Comparison of ENCODE assay signal across 3 cellular contexts in the genomic region with DNA sequence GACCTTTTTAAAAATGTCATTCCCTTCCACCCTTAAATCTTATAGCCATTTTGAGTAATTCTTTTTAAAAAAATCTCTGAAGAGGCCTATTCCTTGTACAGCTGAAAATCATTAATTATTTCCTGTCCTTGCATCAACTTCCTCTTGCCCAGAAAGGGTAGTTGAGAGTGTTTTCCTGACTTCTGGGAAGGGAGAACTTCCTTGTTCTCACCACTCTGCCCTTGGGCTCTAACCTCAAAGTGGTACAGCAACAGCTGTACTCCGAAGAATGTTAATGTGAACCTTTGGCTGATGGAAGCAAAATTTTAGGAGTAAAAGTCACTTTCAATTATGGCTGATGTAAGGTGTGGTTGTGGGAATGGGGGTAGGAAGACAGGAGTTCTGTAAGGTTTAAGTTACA.
TF ChIP-seq lines count a peak whose summit lies in the region.

No MANE protein-coding gene starts in this region.

TF ChIP-seq in liver, 16 proteins besides CTCF, POLR2A, EP300 and RAD21:
- TF ChIP-seq, protein P1, sequence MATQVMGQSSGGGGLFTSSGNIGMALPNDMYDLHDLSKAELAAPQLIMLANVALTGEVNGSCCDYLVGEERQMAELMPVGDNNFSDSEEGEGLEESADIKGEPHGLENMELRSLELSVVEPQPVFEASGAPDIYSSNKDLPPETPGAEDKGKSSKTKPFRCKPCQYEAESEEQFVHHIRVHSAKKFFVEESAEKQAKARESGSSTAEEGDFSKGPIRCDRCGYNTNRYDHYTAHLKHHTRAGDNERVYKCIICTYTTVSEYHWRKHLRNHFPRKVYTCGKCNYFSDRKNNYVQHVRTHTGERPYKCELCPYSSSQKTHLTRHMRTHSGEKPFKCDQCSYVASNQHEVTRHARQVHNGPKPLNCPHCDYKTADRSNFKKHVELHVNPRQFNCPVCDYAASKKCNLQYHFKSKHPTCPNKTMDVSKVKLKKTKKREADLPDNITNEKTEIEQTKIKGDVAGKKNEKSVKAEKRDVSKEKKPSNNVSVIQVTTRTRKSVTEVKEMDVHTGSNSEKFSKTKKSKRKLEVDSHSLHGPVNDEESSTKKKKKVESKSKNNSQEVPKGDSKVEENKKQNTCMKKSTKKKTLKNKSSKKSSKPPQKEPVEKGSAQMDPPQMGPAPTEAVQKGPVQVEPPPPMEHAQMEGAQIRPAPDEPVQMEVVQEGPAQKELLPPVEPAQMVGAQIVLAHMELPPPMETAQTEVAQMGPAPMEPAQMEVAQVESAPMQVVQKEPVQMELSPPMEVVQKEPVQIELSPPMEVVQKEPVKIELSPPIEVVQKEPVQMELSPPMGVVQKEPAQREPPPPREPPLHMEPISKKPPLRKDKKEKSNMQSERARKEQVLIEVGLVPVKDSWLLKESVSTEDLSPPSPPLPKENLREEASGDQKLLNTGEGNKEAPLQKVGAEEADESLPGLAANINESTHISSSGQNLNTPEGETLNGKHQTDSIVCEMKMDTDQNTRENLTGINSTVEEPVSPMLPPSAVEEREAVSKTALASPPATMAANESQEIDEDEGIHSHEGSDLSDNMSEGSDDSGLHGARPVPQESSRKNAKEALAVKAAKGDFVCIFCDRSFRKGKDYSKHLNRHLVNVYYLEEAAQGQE (IDR thresholded peaks at IDR 0.05) = no peak
- TF ChIP-seq, protein P2, sequence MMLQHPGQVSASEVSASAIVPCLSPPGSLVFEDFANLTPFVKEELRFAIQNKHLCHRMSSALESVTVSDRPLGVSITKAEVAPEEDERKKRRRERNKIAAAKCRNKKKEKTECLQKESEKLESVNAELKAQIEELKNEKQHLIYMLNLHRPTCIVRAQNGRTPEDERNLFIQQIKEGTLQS (IDR thresholded peaks at IDR 0.05) = no peak
- TF ChIP-seq JUND (IDR thresholded peaks at IDR 0.05) = no peak
- no peak for TF ChIP-seq HNF4A (conservative IDR thresholded peaks at IDR 0.05)
- TF ChIP-seq HNF4G (IDR thresholded peaks at IDR 0.05) = no peak
- TF ChIP-seq EGR1 (IDR thresholded peaks at IDR 0.05; ENCODE audit: low read depth in 2 of 2) = no peak
- no peak for TF ChIP-seq TAF1 (conservative IDR thresholded peaks at IDR 0.05)
- TF ChIP-seq NR2F2 (IDR thresholded peaks at IDR 0.05) = peak; percentile 32
- TF ChIP-seq SP1 (IDR thresholded peaks at IDR 0.05) = no peak

TF ChIP-seq in HepG2, 621 proteins besides CTCF, POLR2A, EP300 and RAD21:
- TF ChIP-seq ETV5 (CRISPR knock-in tag; IDR thresholded peaks at IDR 0.05; ENCODE audit: borderline replicate concordance) (no peak), YY1 (IDR thresholded peaks at IDR 0.05; ENCODE audit: insufficient read depth, insufficient replicate concordance, low read depth, low read length) (no peak), SNAPC2 (CRISPR knock-in tag; IDR thresholded peaks at IDR 0.05) (no peak), SNAPC4 (CRISPR knock-in tag; IDR thresholded peaks at IDR 0.05) (no peak), RFX1 (IDR thresholded peaks at IDR 0.05) (no peak), ZNF143 (CRISPR knock-in tag; IDR thresholded peaks at IDR 0.05) (no peak), ZNF615 (CRISPR knock-in tag; IDR thresholded peaks at IDR 0.05; ENCODE audit: borderline replicate concordance) (no peak), TAF1 (CRISPR knock-in tag; IDR thresholded peaks at IDR 0.05) (no peak), FOXO1 (CRISPR knock-in tag; IDR thresholded peaks at IDR 0.05) (no peak), AGO1 (IDR thresholded peaks at IDR 0.05; ENCODE audit: low read depth, low read length, poor library complexity, severe bottlenecking) (no peak), SP140L (CRISPR knock-in tag; IDR thresholded peaks at IDR 0.05; ENCODE audit: borderline replicate concordance) (no peak), HOXA7 (CRISPR knock-in tag; IDR thresholded peaks at IDR 0.05) (no peak), NR2C2 (CRISPR knock-in tag; IDR thresholded peaks at IDR 0.05; ENCODE audit: borderline replicate concordance) (no peak), MAFF (IDR thresholded peaks at IDR 0.05; ENCODE audit: low read depth, low read length) (no peak), NR2F2 (IDR thresholded peaks at IDR 0.05; ENCODE audit: borderline replicate concordance, low read depth) (no peak), KMT2B (CRISPR knock-in tag; IDR thresholded peaks at IDR 0.05) (no peak), MED1 (CRISPR knock-in tag; IDR thresholded peaks at IDR 0.05) (no peak), CREM (IDR thresholded peaks at IDR 0.05) (no peak), CREM (CRISPR knock-in tag; IDR thresholded peaks at IDR 0.05) (no peak), NBN (conservative IDR thresholded peaks at IDR 0.05) (no peak)
- TF ChIP-seq, protein P3, sequence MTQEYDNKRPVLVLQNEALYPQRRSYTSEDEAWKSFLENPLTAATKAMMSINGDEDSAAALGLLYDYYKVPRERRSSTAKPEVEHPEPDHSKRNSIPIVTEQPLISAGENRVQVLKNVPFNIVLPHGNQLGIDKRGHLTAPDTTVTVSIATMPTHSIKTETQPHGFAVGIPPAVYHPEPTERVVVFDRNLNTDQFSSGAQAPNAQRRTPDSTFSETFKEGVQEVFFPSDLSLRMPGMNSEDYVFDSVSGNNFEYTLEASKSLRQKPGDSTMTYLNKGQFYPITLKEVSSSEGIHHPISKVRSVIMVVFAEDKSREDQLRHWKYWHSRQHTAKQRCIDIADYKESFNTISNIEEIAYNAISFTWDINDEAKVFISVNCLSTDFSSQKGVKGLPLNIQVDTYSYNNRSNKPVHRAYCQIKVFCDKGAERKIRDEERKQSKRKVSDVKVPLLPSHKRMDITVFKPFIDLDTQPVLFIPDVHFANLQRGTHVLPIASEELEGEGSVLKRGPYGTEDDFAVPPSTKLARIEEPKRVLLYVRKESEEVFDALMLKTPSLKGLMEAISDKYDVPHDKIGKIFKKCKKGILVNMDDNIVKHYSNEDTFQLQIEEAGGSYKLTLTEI (CRISPR knock-in tag; conservative IDR thresholded peaks at IDR 0.05) = no peak

TF ChIP-seq in K562, 482 proteins besides CTCF, POLR2A, EP300 and RAD21:
- TF ChIP-seq GABPA (tag; conservative IDR thresholded peaks at IDR 0.05; ENCODE audit: low read depth) = peak; percentile 44; the same call in 1 of the 2 replicates
- no peak for TF ChIP-seq NFE2 (IDR thresholded peaks at IDR 0.05; ENCODE audit: low read depth)
- no peak for TF ChIP-seq CEBPG (CRISPR knock-in tag; IDR thresholded peaks at IDR 0.05)
- TF ChIP-seq CEBPG (tag; conservative IDR thresholded peaks at IDR 0.05 in 1 of 2, IDR thresholded peaks at IDR 0.05 in 1 of 2) = peak in 1 of 2 experiments; percentile 29; a peak in 1 of 4 replicates
